In the genomic region with DNA sequence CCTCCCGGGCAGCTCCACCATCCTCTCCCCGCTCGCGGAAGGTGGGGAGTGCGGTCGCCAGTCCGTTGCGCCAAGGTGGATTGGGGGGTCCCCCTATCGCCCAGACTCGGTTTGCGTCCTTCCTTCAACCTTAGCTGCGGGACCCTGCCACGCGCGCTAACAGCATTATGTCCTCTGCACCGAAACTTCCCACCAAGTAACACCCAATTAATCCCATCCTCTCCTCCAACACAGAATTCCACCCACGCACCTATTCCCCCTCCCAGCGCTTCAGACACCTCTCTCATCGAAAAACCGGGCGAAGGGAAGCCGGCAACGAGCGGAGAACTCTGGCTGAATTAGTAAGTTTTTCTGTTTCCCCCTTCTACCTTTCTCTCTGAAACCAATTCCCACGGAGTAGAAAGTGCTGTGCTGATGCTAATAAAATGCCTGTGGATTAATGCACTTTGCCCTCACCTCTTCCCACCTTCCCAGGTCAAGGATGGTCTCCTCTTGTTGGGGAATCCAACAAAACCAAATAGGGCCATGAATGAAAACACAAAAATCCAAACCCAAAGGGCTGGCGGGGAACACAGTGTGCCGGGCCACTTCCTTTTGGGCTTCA, we compare ENCODE assay signal across 1 cellular context.
A peak's percentile ranks its signal among the peaks of the same experiment; 100 is the strongest.
TF ChIP-seq lines count a peak whose summit lies in the region.

No MANE protein-coding gene starts in this region.

TF ChIP-seq in H1, 55 proteins besides CTCF, POLR2A, EP300 and RAD21:
- TF ChIP-seq RNF2 (IDR thresholded peaks at IDR 0.05; ENCODE audit: borderline replicate concordance, low read depth, low read length, missing control alignments, poor library complexity, severe bottlenecking), result peak; percentile 94
- TF ChIP-seq RFX5 (IDR thresholded peaks at IDR 0.05; ENCODE audit: borderline replicate concordance, low read depth, low read length), result no peak
- TF ChIP-seq TAF1 (IDR thresholded peaks at IDR 0.05; ENCODE audit: low read depth, low read length), result no peak
- TF ChIP-seq CBX8 (IDR thresholded peaks at IDR 0.05; ENCODE audit: borderline replicate concordance, low read depth, low read length), result peak; percentile 99
- TF ChIP-seq JUND (IDR thresholded peaks at IDR 0.05; ENCODE audit: low read length), result no peak
- TF ChIP-seq EZH2 (IDR thresholded peaks at IDR 0.05; ENCODE audit: low read depth, low read length, severe bottlenecking), result peak; percentile 75
- TF ChIP-seq ASH2L (IDR thresholded peaks at IDR 0.05; ENCODE audit: low read length), result no peak
- TF ChIP-seq CHD2 (IDR thresholded peaks at IDR 0.05; ENCODE audit: low read length), result no peak
- TF ChIP-seq, protein P1, sequence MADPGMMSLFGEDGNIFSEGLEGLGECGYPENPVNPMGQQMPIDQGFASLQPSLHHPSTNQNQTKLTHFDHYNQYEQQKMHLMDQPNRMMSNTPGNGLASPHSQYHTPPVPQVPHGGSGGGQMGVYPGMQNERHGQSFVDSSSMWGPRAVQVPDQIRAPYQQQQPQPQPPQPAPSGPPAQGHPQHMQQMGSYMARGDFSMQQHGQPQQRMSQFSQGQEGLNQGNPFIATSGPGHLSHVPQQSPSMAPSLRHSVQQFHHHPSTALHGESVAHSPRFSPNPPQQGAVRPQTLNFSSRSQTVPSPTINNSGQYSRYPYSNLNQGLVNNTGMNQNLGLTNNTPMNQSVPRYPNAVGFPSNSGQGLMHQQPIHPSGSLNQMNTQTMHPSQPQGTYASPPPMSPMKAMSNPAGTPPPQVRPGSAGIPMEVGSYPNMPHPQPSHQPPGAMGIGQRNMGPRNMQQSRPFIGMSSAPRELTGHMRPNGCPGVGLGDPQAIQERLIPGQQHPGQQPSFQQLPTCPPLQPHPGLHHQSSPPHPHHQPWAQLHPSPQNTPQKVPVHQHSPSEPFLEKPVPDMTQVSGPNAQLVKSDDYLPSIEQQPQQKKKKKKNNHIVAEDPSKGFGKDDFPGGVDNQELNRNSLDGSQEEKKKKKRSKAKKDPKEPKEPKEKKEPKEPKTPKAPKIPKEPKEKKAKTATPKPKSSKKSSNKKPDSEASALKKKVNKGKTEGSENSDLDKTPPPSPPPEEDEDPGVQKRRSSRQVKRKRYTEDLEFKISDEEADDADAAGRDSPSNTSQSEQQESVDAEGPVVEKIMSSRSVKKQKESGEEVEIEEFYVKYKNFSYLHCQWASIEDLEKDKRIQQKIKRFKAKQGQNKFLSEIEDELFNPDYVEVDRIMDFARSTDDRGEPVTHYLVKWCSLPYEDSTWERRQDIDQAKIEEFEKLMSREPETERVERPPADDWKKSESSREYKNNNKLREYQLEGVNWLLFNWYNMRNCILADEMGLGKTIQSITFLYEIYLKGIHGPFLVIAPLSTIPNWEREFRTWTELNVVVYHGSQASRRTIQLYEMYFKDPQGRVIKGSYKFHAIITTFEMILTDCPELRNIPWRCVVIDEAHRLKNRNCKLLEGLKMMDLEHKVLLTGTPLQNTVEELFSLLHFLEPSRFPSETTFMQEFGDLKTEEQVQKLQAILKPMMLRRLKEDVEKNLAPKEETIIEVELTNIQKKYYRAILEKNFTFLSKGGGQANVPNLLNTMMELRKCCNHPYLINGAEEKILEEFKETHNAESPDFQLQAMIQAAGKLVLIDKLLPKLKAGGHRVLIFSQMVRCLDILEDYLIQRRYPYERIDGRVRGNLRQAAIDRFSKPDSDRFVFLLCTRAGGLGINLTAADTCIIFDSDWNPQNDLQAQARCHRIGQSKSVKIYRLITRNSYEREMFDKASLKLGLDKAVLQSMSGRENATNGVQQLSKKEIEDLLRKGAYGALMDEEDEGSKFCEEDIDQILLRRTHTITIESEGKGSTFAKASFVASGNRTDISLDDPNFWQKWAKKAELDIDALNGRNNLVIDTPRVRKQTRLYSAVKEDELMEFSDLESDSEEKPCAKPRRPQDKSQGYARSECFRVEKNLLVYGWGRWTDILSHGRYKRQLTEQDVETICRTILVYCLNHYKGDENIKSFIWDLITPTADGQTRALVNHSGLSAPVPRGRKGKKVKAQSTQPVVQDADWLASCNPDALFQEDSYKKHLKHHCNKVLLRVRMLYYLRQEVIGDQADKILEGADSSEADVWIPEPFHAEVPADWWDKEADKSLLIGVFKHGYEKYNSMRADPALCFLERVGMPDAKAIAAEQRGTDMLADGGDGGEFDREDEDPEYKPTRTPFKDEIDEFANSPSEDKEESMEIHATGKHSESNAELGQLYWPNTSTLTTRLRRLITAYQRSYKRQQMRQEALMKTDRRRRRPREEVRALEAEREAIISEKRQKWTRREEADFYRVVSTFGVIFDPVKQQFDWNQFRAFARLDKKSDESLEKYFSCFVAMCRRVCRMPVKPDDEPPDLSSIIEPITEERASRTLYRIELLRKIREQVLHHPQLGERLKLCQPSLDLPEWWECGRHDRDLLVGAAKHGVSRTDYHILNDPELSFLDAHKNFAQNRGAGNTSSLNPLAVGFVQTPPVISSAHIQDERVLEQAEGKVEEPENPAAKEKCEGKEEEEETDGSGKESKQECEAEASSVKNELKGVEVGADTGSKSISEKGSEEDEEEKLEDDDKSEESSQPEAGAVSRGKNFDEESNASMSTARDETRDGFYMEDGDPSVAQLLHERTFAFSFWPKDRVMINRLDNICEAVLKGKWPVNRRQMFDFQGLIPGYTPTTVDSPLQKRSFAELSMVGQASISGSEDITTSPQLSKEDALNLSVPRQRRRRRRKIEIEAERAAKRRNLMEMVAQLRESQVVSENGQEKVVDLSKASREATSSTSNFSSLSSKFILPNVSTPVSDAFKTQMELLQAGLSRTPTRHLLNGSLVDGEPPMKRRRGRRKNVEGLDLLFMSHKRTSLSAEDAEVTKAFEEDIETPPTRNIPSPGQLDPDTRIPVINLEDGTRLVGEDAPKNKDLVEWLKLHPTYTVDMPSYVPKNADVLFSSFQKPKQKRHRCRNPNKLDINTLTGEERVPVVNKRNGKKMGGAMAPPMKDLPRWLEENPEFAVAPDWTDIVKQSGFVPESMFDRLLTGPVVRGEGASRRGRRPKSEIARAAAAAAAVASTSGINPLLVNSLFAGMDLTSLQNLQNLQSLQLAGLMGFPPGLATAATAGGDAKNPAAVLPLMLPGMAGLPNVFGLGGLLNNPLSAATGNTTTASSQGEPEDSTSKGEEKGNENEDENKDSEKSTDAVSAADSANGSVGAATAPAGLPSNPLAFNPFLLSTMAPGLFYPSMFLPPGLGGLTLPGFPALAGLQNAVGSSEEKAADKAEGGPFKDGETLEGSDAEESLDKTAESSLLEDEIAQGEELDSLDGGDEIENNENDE (IDR thresholded peaks at IDR 0.05; ENCODE audit: insufficient replicate concordance, low read length), result no peak
TF ChIP-seq in H1: peak in this region for 3.
